Comparison of ENCODE assay signal across 16 cellular contexts in genomic region chr17:18327556-18327955, GRCh38. TPM values are rescaled to one million over a fixed set of nuclear protein-coding genes. Genes with fewer than 3 reads are reported as not detected.
DNase-seq lines count a peak whose midpoint lies in the region; ATAC-seq and TF ChIP-seq lines count a peak whose summit lies in the region.
"Had no signal": no experiment of that assay in that cellular context is flagged by ENCODE, and none has a peak within 500 bp of the region (broad histone marks: within the 10 kb centered on the region; RNA-seq: fewer than 3 reads in every experiment).

No MANE protein-coding gene starts in this region.

- H3K79me2 ChIP-seq in OCI-LY7 (ENCODE audit: insufficient read depth, low read depth, low read length) (no peaks in the 10 kb centered on the region), osteoblast (ENCODE audit: insufficient read depth, low read length) (peaks cover 37% of the 10 kb centered on the region)

- H3K9me3 ChIP-seq in OCI-LY7 (ENCODE audit: low read length) (no peaks in the 10 kb centered on the region), osteoblast (ENCODE audit: low read depth, low read length) (no peaks in the 10 kb centered on the region)

- H3K4me3 ChIP-seq in OCI-LY7 (ENCODE audit: low read depth, low read length, poor library complexity, severe bottlenecking) (no peak overlapping the region), osteoblast (ENCODE audit: insufficient read depth, low read length) (no peak overlapping the region)

- TSS peak; percentile 48 for BruUV-seq in OCI-LY7 (replicated peaks; lab: Mats Ljungman, UMichigan)

- no peak overlapping the region for H3K27ac ChIP-seq in OCI-LY7 (ENCODE audit: low read depth, low read length, poor library complexity, severe bottlenecking)
- no peak overlapping the region for H3K27ac ChIP-seq in osteoblast (ENCODE audit: low read depth, low read length)
- H3K27ac ChIP-seq: 22Rv1 had no signal

- DNase-seq in NCI-H2227 (lab: John Stamatoyannopoulos, UW; ENCODE audit: unreplicated experiment) (peak; percentile 29), NCI-H2227 treated with DMSO at 0.1 percent for 48 hours (lab: John Stamatoyannopoulos, UW) (no peak), OCI-LY7 (ENCODE audit: low spot score) (no peak), osteoblast (ENCODE audit: insufficient read length, low spot score, missing footprints) (peak; percentile 67), Right ventricle myocardium inferior (ENCODE audit: missing footprints) (no peak), OCI-M1 (lab: John Stamatoyannopoulos, UW) (no peak)
- DNase-seq: DND-41; HFFc6; NCI-H1436; NCI-H2029; NCI-H446; NK-92 treated with Interleukin-12 subunit alpha and Interleukin-12 subunit beta, amount 100 ng/mL, for 24 hours; RPMI8226 had no signal

- TF ChIP-seq CTCF in OCI-LY7 (conservative IDR thresholded peaks at IDR 0.05; ENCODE audit: low read length) (no peak), osteoblast (IDR thresholded peaks at IDR 0.05; ENCODE audit: extremely low read depth, low read depth, low read length) (no peak)

- no peak overlapping the region for H2AFZ ChIP-seq in OCI-LY7 (ENCODE audit: low read length)
- H2AFZ ChIP-seq in osteoblast (ENCODE audit: low read length) = no peak overlapping the region

- CTCF ChIA-PET in OCI-LY7 (lab: Charles Lee; ENCODE audit: unreplicated experiment) = no interaction called here

- H4K20me1 ChIP-seq in OCI-LY7 (ENCODE audit: insufficient read depth, low read length) = no peaks in the 10 kb centered on the region
- H4K20me1 ChIP-seq in osteoblast (ENCODE audit: insufficient read depth, low read length) = peaks cover 19% of the 10 kb centered on the region

- intact Hi-C loops in OCI-LY7 (cut with micrococcal nuclease; ENCODE audit: unreplicated experiment) (no loop called here), Right ventricle myocardium inferior (cut with DNase I) (no loop called here)

- POLR2A ChIA-PET in OCI-LY7 (lab: Charles Lee) = no interaction called here

- H3K36me3 ChIP-seq in OCI-LY7 (ENCODE audit: insufficient read depth, low read length) (peaks cover 94% of the 10 kb centered on the region), osteoblast (ENCODE audit: insufficient read depth, low read length) (peaks cover 34% of the 10 kb centered on the region)

- H3K4me1 ChIP-seq in OCI-LY7 (ENCODE audit: insufficient read depth, low read length, poor library complexity, severe bottlenecking) (peaks cover 18% of the 10 kb centered on the region), osteoblast (ENCODE audit: insufficient read depth, low read length) (peaks cover 2% of the 10 kb centered on the region)

- no peak for ATAC-seq in Right ventricle myocardium inferior

- no peaks in the 10 kb centered on the region for H3K27me3 ChIP-seq in osteoblast (ENCODE audit: insufficient read depth, low read length)

- no peak overlapping the region for H3K4me2 ChIP-seq in OCI-LY7 (ENCODE audit: low read length)
- no peak overlapping the region for H3K4me2 ChIP-seq in osteoblast (ENCODE audit: insufficient read depth, low read length)

- H3K9me2 ChIP-seq in OCI-LY7 (ENCODE audit: insufficient read depth, low read length) = no peaks in the 10 kb centered on the region

RNA-seq across cellular contexts. Expression of gene SMCR8, which starts 12.5 kb away (rescaled TPM):
- 11.1 and 11.8 TPM in 2 replicates for total RNA-seq in OCI-LY7 (2014; rRNA removed; shearing (Covaris generic))
- total RNA-seq in OCI-LY7 (2022) = 16.1 and 16.3 TPM in 2 replicates
- total RNA-seq in osteoblast = 22.1 TPM in 2 replicates
- total RNA-seq in Right ventricle myocardium inferior = 11.8 TPM

RNA-seq across cellular contexts. Expression of gene TOP3A, which starts 12.8 kb away (rescaled TPM):
- 48.3 and 48.5 TPM in 2 replicates for total RNA-seq in OCI-LY7 (2014; rRNA removed; shearing (Covaris generic))
- total RNA-seq in OCI-LY7 (2022) (63.0 and 64.4 TPM in 2 replicates), osteoblast (36.2 and 39.5 TPM in 2 replicates), Right ventricle myocardium inferior (10.4 TPM)

RNA-seq across cellular contexts. Expression of gene SHMT1, which starts 35.8 kb away (rescaled TPM):
- 62.7 and 66.5 TPM in 2 replicates for total RNA-seq in OCI-LY7 (2014; rRNA removed; shearing (Covaris generic))
- total RNA-seq in OCI-LY7 (2022) (92.1 and 101 TPM in 2 replicates), osteoblast (19.5 and 26.5 TPM in 2 replicates), Right ventricle myocardium inferior (9.9 TPM)

RNA-seq across cellular contexts. Expression of gene EVPLL, which starts 50.0 kb away (rescaled TPM):
- not detected in 2 replicates for total RNA-seq in OCI-LY7 (2014; rRNA removed; shearing (Covaris generic))
- total RNA-seq in OCI-LY7 (2022) (1.2 TPM in 1 of 2 replicates, not detected in the other), osteoblast (not detected in 2 replicates), Right ventricle myocardium inferior (not detected)
- total RNA-seq: G401, HFFc6, M059J had no signal

Comparison
In these comparisons a context has a peak if more than half of its experiments do, and no peak if none do; other contexts are left out.
1. DNase-seq: peak in NCI-H2227 (single experiment) and osteoblast (single experiment); none in NCI-H2227 treated with DMSO at 0.1 percent for 48 hours (single experiment), OCI-LY7 (single experiment), Right ventricle myocardium inferior (single experiment) and OCI-M1 (single experiment).